ENCODE assay signal across 8 cellular contexts in genomic region chr18:41199212-41199611, GRCh38.
"Had no signal": no experiment of that assay in that cellular context is flagged by ENCODE, and none has a peak within 500 bp of the region (broad histone marks: within the 10 kb centered on the region; RNA-seq: fewer than 3 reads in every experiment).

No MANE protein-coding gene starts in this region.

- H3K27ac ChIP-seq: HL-60, KMS-11 had no signal

- H3K4me2 ChIP-seq: KMS-11 had no signal

- DNase-seq: IMR-90, KBM-7, KG1 had no signal

- FAIRE-seq: HepG2, HTR-8/SVneo, K562 had no signal

- ATAC-seq: HepG2, K562 had no signal

- H3K4me3 ChIP-seq: K562 had no signal

- H3K9ac ChIP-seq: KMS-11 had no signal
